ENCODE assay signal across 11 cellular contexts in genomic region chr14:32724864-32725550, GRCh38.
DNase-seq lines count a peak whose midpoint lies in the region; ATAC-seq and TF ChIP-seq lines count a peak whose summit lies in the region.
"Had no signal": no experiment of that assay in that cellular context is flagged by ENCODE, and none has a peak within 500 bp of the region (broad histone marks: within the 10 kb centered on the region; RNA-seq: fewer than 3 reads in every experiment).

No MANE protein-coding gene starts in this region.

- H3K27me3 ChIP-seq in brain microvascular endothelial cell (replicated peaks) (no peaks in the 10 kb centered on the region), iPS-20b (ENCODE audit: insufficient read depth, low read length) (no peaks in the 10 kb centered on the region), suprapubic skin (no peaks in the 10 kb centered on the region)

- peaks cover 0 to 4% (median 0%) of the 10 kb centered on the region in 3 donors for H3K36me3 Mint-ChIP-seq in naive thymus-derived CD8-positive, alpha-beta T cell

- peaks cover 0 to 6% (median 0%) of the 10 kb centered on the region in 9 donors for H3K9me3 Mint-ChIP-seq in naive thymus-derived CD8-positive, alpha-beta T cell

- DNase-seq in DMS53 (lab: John Stamatoyannopoulos, UW), result peak; percentile 1
- no peak for DNase-seq in DMS53 treated with DMSO at 0.1 percent for 48 hours (lab: John Stamatoyannopoulos, UW; ENCODE audit: unreplicated experiment)
- DNase-seq in brain microvascular endothelial cell, result peak; percentile 94
- no peak for DNase-seq in suprapubic skin (ENCODE audit: low spot score in 2 of 2)
- no peak for DNase-seq in naive thymus-derived CD8-positive, alpha-beta T cell
- no peak for DNase-seq in NCI-H2196 (lab: John Stamatoyannopoulos, UW; ENCODE audit: unreplicated experiment)
- DNase-seq: activated CD4-positive, CD25-positive, alpha-beta regulatory T cell; cerebellar nuclear complex had no signal

- TF ChIP-seq EP300 in suprapubic skin (IDR thresholded peaks at IDR 0.05), result no peak

- H3K27ac Mint-ChIP-seq in naive thymus-derived CD8-positive, alpha-beta T cell, result no peak overlapping the region

- H3K4me3 ChIP-seq in brain microvascular endothelial cell (ENCODE audit: low read depth, low read length), result peak overlapping the region; percentile 39
- peak overlapping the region; percentile 40 for H3K4me3 ChIP-seq in iPS-20b (ENCODE audit: low read length)
- peak overlapping the region; percentile 11 for H3K4me3 ChIP-seq in suprapubic skin

- H3K4me1 Mint-ChIP-seq in naive thymus-derived CD8-positive, alpha-beta T cell, result no peaks in the 10 kb centered on the region

- H3K9ac ChIP-seq in iPS-20b (ENCODE audit: low read depth, low read length), result no peak overlapping the region

- WGBS in suprapubic skin, result 18% methylated on average over 7 of the region's 7 CpGs

- H3K4me1 ChIP-seq in iPS-20b (ENCODE audit: insufficient read depth, low read length) (peaks cover 9% of the 10 kb centered on the region; the same call in 1 of the 2 replicates), suprapubic skin (peaks cover 4% of the 10 kb centered on the region)

- no peak for TF ChIP-seq POLR2A in suprapubic skin (IDR thresholded peaks at IDR 0.05)

- in situ Hi-C loops in brain microvascular endothelial cell (cut with HindIII; ENCODE audit: low pct_ligation_motif_present, low sequenced_read_pairs), result no loop called here

- H3K36me3 ChIP-seq in brain microvascular endothelial cell (replicated peaks), result no peaks in the 10 kb centered on the region
- no peaks in the 10 kb centered on the region for H3K36me3 ChIP-seq in iPS-20b (ENCODE audit: insufficient read depth, low read depth, low read length)
- H3K36me3 ChIP-seq in suprapubic skin, result no peaks in the 10 kb centered on the region

- H3K27ac ChIP-seq in brain microvascular endothelial cell (peak overlapping the region; percentile 90), iPS-20b (ENCODE audit: low read length) (no peak overlapping the region), suprapubic skin (no peak overlapping the region)
- H3K27ac ChIP-seq: 22Rv1 had no signal

- TF ChIP-seq CTCF in brain microvascular endothelial cell (IDR thresholded peaks at IDR 0.05; ENCODE audit: low read depth, low read length, missing control alignments), result no peak
- no peak for TF ChIP-seq CTCF in suprapubic skin (IDR thresholded peaks at IDR 0.05)

- no peak for ATAC-seq in HG03108 (IDR thresholded peaks at IDR 0.05; ENCODE audit: unreplicated experiment)
- no peak for ATAC-seq in naive thymus-derived CD8-positive, alpha-beta T cell

- no peak overlapping the region for H3K4me3 Mint-ChIP-seq in naive thymus-derived CD8-positive, alpha-beta T cell

- POLR2A ChIA-PET in naive thymus-derived CD8-positive, alpha-beta T cell (lab: Charles Lee), result no interaction called here

- H3K9me3 ChIP-seq in iPS-20b (ENCODE audit: insufficient read depth, low read depth, low read length) (no peaks in the 10 kb centered on the region), suprapubic skin (no peaks in the 10 kb centered on the region)

- peaks cover 0 to 3% (median 2%) of the 10 kb centered on the region in 5 donors for H3K27me3 Mint-ChIP-seq in naive thymus-derived CD8-positive, alpha-beta T cell

Comparison
In these comparisons a context has a peak if more than half of its experiments do, and no peak if none do; other contexts are left out.
1. DNase-seq: peak in DMS53 (single experiment) and brain microvascular endothelial cell (single experiment); none in DMS53 treated with DMSO at 0.1 percent for 48 hours (single experiment), suprapubic skin (0 of 2), naive thymus-derived CD8-positive, alpha-beta T cell (0 of 10) and NCI-H2196 (single experiment).
2. Peak in every context shown above with its lines, with median percentiles within 50 percentile points of each other: H3K4me3 ChIP-seq.